8 cellular contexts compared by ENCODE assay signal in the genomic region with DNA sequence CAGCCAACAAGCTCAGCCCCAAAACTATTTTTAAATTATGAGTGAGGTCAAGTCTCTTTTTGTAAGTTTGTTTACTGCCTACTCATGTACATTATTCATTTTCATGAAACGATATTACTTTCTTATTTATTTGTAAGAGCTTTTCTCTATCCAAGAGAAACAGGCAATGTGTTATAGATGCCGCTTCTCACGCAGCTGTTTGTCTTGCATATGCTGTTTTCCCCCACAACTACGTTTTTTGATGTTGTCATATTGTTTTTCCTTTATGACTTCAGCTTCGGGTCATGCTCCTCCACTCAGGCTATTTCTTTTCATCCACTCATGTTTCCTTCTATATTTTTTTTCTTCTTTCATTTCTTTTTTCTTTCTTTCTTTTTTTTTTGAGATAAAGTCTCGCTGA.
"Had no signal": no experiment of that assay in that cellular context is flagged by ENCODE, and none has a peak within 500 bp of the region (broad histone marks: within the 10 kb centered on the region; RNA-seq: fewer than 3 reads in every experiment).

No MANE protein-coding gene starts in this region.

- DNase-seq: GOT3, H7, HFFc6 had no signal

- H3K27ac Mint-ChIP-seq: HFFc6, IgD-negative memory B cell had no signal

- H3K9me3 ChIP-seq: HAP-1 had no signal

- H3K4me1 ChIP-seq: HAP-1 had no signal

- H3K9me3 Mint-ChIP-seq: HFFc6, IgD-negative memory B cell had no signal

- H3K36me3 ChIP-seq: HAP-1 had no signal

- H3K27ac ChIP-seq: HL-60 had no signal

- H3K4me3 ChIP-seq: HAP-1 had no signal

- H3K4me3 Mint-ChIP-seq: HFFc6, IgD-negative memory B cell had no signal

- ATAC-seq: HCT116, HepG2 had no signal

- H3K27me3 Mint-ChIP-seq: IgD-negative memory B cell had no signal

- H3K36me3 Mint-ChIP-seq: IgD-negative memory B cell had no signal
